ENCODE assay signal across 17 cellular contexts in genomic region chr10:14798631-14799030, GRCh38. TPM values are rescaled to one million over a fixed set of nuclear protein-coding genes. Genes with fewer than 3 reads are reported as not detected.
DNase-seq lines count a peak whose midpoint lies in the region; ATAC-seq and TF ChIP-seq lines count a peak whose summit lies in the region.
"Had no signal": no experiment of that assay in that cellular context is flagged by ENCODE, and none has a peak within 500 bp of the region (broad histone marks: within the 10 kb centered on the region; RNA-seq: fewer than 3 reads in every experiment).

No MANE protein-coding gene starts in this region.

- H3K4me3 Mint-ChIP-seq in GM23338: no peak overlapping the region
- H3K4me3 Mint-ChIP-seq: CD8-positive, alpha-beta T cell had no signal

- H3K4me2 ChIP-seq in GM23338: no peak overlapping the region
- H3K4me2 ChIP-seq: PC-9 had no signal

- no peaks in the 10 kb centered on the region for H3F3A ChIP-seq in GM23338 (replicated peaks; ENCODE audit: low read depth)

- H3K9ac ChIP-seq in adipocyte (ENCODE audit: low read length): no peak overlapping the region

- no peaks in the 10 kb centered on the region for H3K9me3 Mint-ChIP-seq in GM23338
- H3K9me3 Mint-ChIP-seq: CD8-positive, alpha-beta T cell had no signal

- H3K27ac Mint-ChIP-seq in GM23338: no peak overlapping the region
- H3K27ac Mint-ChIP-seq: CD8-positive, alpha-beta T cell had no signal

- no peak for ATAC-seq in GM21390 (IDR thresholded peaks at IDR 0.05; ENCODE audit: unreplicated experiment)
- ATAC-seq in GM23338: no peak
- ATAC-seq: CD8-positive, alpha-beta T cell; K562 had no signal

- no peaks in the 10 kb centered on the region for H3K79me2 ChIP-seq in GM23338 (replicated peaks; ENCODE audit: insufficient read depth)

- H3K4me3 ChIP-seq in adipocyte (ENCODE audit: low read length): no peak overlapping the region
- H3K4me3 ChIP-seq in GM23338: no peak overlapping the region
- H3K4me3 ChIP-seq: K562, PC-9 had no signal

- H3K36me3 Mint-ChIP-seq in GM23338 (ENCODE audit: low read depth): no peaks in the 10 kb centered on the region
- H3K36me3 Mint-ChIP-seq: CD8-positive, alpha-beta T cell had no signal

- H3K27me3 ChIP-seq in adipocyte (replicated peaks; ENCODE audit: control insufficient read depth, insufficient read depth, low read length) (peaks cover 25% of the 10 kb centered on the region), GM23338 (ENCODE audit: insufficient read depth) (no peaks in the 10 kb centered on the region)
- H3K27me3 ChIP-seq: BE2C had no signal

- H3K27me3 Mint-ChIP-seq in GM23338 (ENCODE audit: insufficient read depth, low read depth, poor library complexity): peaks cover 2% of the 10 kb centered on the region

- H3K4me1 Mint-ChIP-seq in GM23338: no peaks in the 10 kb centered on the region

- H4K20me1 ChIP-seq in GM23338 (replicated peaks; ENCODE audit: insufficient read depth): no peaks in the 10 kb centered on the region

- peaks cover 6% of the 10 kb centered on the region for H3K9me3 ChIP-seq in adipocyte (ENCODE audit: control insufficient read depth, low read length)
- H3K9me3 ChIP-seq: BE2C had no signal

- no peaks in the 10 kb centered on the region for H3K9me2 ChIP-seq in GM23338 (ENCODE audit: insufficient read depth)

- H2AFZ ChIP-seq in GM23338: no peak overlapping the region
- H2AFZ ChIP-seq: PC-9 had no signal

- TF ChIP-seq CTCF in GM23338 (conservative IDR thresholded peaks at IDR 0.05; ENCODE audit: low read depth in 2 of 2): no peak

- no peak overlapping the region for H3K27ac ChIP-seq in GM23338 (ENCODE audit: low read depth)
- H3K27ac ChIP-seq: PC-9 had no signal

- H3K36me3 ChIP-seq in adipocyte (ENCODE audit: control insufficient read depth, insufficient read depth, low read length, severe bottlenecking) (no peaks in the 10 kb centered on the region), GM23338 (ENCODE audit: insufficient read depth) (no peaks in the 10 kb centered on the region)
- H3K36me3 ChIP-seq: BE2C had no signal

- peak; percentile 2 to 21 for DNase-seq in NCI-H524 (lab: John Stamatoyannopoulos, UW)
- DNase-seq in NCI-H524 treated with DMSO at 0.1 percent for 48 hours (lab: John Stamatoyannopoulos, UW): no peak
- DNase-seq in GDM1 (lab: John Stamatoyannopoulos, UW): peak; percentile 4
- peak; percentile 6 for DNase-seq in adipocyte (ENCODE audit: low read depth)
- DNase-seq in lung microvascular endothelial cell (ENCODE audit: low read depth in 2 of 2): peak; percentile 79 to 84
- DNase-seq in HuH-7 (ENCODE audit: low spot score): no peak
- DNase-seq in GM23338 (ENCODE audit: low spot score): no peak
- DNase-seq: BE2C; CD8-positive, alpha-beta T cell; DMS79; NCI-H1417 treated with DMSO at 0.1 percent for 48 hours; NCI-H187 treated with DMSO at 0.1 percent for 48 hours; NCI-H446 treated with DMSO at 0.1 percent for 48 hours; NCI-H774; PC-9 had no signal

- H3K4me1 ChIP-seq in adipocyte (ENCODE audit: control insufficient read depth, insufficient read depth, low read length) (no peaks in the 10 kb centered on the region), GM23338 (ENCODE audit: insufficient read depth) (no peaks in the 10 kb centered on the region)
- H3K4me1 ChIP-seq: BE2C had no signal

TF ChIP-seq in GM23338, 12 proteins besides CTCF, POLR2A, EP300 and RAD21:
- TF ChIP-seq ETS1 (IDR thresholded peaks at IDR 0.05) (no peak), POLR2AphosphoS5 (IDR thresholded peaks at IDR 0.05; ENCODE audit: low read depth) (no peak), CREB1 (CRISPR knock-in tag; IDR thresholded peaks at IDR 0.05; ENCODE audit: low read depth) (no peak), STAT1 (IDR thresholded peaks at IDR 0.05; ENCODE audit: unreplicated experiment) (no peak), ZNF114 (CRISPR knock-in tag; IDR thresholded peaks at IDR 0.05) (no peak), NANOG (IDR thresholded peaks at IDR 0.05; ENCODE audit: borderline replicate concordance) (no peak), EZH2phosphoT487 (IDR thresholded peaks at IDR 0.05; ENCODE audit: unreplicated experiment) (no peak), EZH2 (IDR thresholded peaks at IDR 0.05; ENCODE audit: low read depth, unreplicated experiment) (no peak), ZNF331 (CRISPR knock-in tag; IDR thresholded peaks at IDR 0.05; ENCODE audit: low read depth) (no peak), ZNF462 (CRISPR knock-in tag; IDR thresholded peaks at IDR 0.05) (no peak)

RNA-seq across cellular contexts. Expression of gene FAM107B, which starts 23.9 kb away (rescaled TPM):
- 54.6 and 68.2 TPM in 2 replicates for total RNA-seq in lung microvascular endothelial cell
- 17.6 and 20.5 TPM in 2 replicates for total RNA-seq in GM23338 (2014; rRNA removed; shearing (Covaris generic))
- polyA plus RNA-seq in GM23338 (2016; fragmentation: Nextera tagmentation; extraction: Ambion mirVana): 11.0 and 16.0 TPM in 2 replicates

RNA-seq across cellular contexts. Expression of gene CDNF, which starts 39.2 kb away (rescaled TPM):
- 0.40 and 0.44 TPM in 2 replicates for total RNA-seq in lung microvascular endothelial cell
- 1.1 and 2.2 TPM in 2 replicates for total RNA-seq in GM23338 (2014; rRNA removed; shearing (Covaris generic))
- 0.26 and 0.77 TPM in 2 replicates for polyA plus RNA-seq in GM23338 (2016; fragmentation: Nextera tagmentation; extraction: Ambion mirVana)

RNA-seq across cellular contexts. Expression of gene HSPA14, which starts 39.5 kb away (rescaled TPM):
- 8.7 and 10.0 TPM in 2 replicates for total RNA-seq in lung microvascular endothelial cell
- total RNA-seq in GM23338 (2014; rRNA removed; shearing (Covaris generic)): 32.4 and 35.8 TPM in 2 replicates
- polyA plus RNA-seq in GM23338 (2016; fragmentation: Nextera tagmentation; extraction: Ambion mirVana): 46.5 and 48.1 TPM in 2 replicates

RNA-seq across cellular contexts. Expression of gene MSANTD7, which starts 39.5 kb away (rescaled TPM):
- total RNA-seq in lung microvascular endothelial cell: 11.6 and 16.1 TPM in 2 replicates
- 18.7 and 19.8 TPM in 2 replicates for total RNA-seq in GM23338 (2014; rRNA removed; shearing (Covaris generic))
- polyA plus RNA-seq in GM23338 (2016; fragmentation: Nextera tagmentation; extraction: Ambion mirVana): 4.9 and 5.3 TPM in 2 replicates

Comparison
In these comparisons a context has a peak if more than half of its experiments do, and no peak if none do; other contexts are left out.
1. DNase-seq: peak in NCI-H524 (2 of 2), GDM1 (single experiment), adipocyte (single experiment) and lung microvascular endothelial cell (2 of 2); none in NCI-H524 treated with DMSO at 0.1 percent for 48 hours (single experiment), HuH-7 (single experiment) and GM23338 (single experiment).